15 cellular contexts compared by ENCODE assay signal in the genomic region with DNA sequence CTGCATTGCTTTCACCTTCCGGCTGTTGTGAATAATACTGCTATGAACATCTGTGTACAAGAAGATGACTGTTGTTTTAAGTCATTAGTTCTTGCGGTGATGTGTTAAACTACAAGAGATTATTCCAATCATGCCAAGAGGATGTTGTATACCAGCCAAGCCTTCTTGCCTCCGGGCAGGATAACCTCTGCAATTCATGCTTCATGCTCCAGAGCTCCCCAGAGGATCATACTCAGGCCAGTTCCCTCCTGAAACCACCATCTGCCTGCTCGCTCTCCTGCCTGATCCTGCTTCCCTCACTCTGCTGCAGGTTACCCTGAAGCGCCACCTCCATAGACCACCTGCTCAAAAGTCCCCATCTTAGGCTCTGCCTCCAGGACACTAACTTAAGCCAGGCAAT.
DNase-seq lines count a peak whose midpoint lies in the region; ATAC-seq and TF ChIP-seq lines count a peak whose summit lies in the region.
"Had no signal": no experiment of that assay in that cellular context is flagged by ENCODE, and none has a peak within 500 bp of the region (broad histone marks: within the 10 kb centered on the region; RNA-seq: fewer than 3 reads in every experiment).

No MANE protein-coding gene starts in this region.

- BruUV-seq in mammary epithelial cell (replicated peaks; lab: Mats Ljungman, UMichigan): no TSS peak

- H3K9me3 ChIP-seq in mammary epithelial cell (replicated peaks; ENCODE audit: insufficient read depth, low read length) (peaks cover 5% of the 10 kb centered on the region), endodermal cell (ENCODE audit: control insufficient read depth, low read length) (peaks cover 10% of the 10 kb centered on the region)
- H3K9me3 ChIP-seq: breast epithelium had no signal

- no peaks in the 10 kb centered on the region for H3K79me2 ChIP-seq in mammary epithelial cell (ENCODE audit: insufficient read depth, low read length)

- H3K4me3 ChIP-seq in mammary epithelial cell (replicated peaks in 1 of 3; ENCODE audit: insufficient read depth in 1 of 3, low read depth in 2 of 3, low read length in 3 of 3) (no peak overlapping the region), endodermal cell (ENCODE audit: low read length) (no peak overlapping the region)
- H3K4me3 ChIP-seq: breast epithelium, lung had no signal

- DNase-seq in Caki2 (ENCODE audit: low read depth): peak; percentile 50
- peak; percentile 9 for DNase-seq in NCI-H2029 (lab: John Stamatoyannopoulos, UW)
- DNase-seq in mammary epithelial cell: peak; percentile 92
- DNase-seq in naive B cell: no peak
- DNase-seq in endodermal cell: no peak
- DNase-seq: activated CD4-positive, alpha-beta T cell treated with anti-CD3 and anti-CD28 coated beads, Interleukin-2, amount 10 ng/mL, durations not matched to agents 7 days and 5 days; CD4-positive, CD25-positive, alpha-beta regulatory T cell; MM.1S; natural killer cell; NCI-H187 treated with DMSO at 0.1 percent for 48 hours had no signal

- no peak overlapping the region for H3K27ac Mint-ChIP-seq in naive B cell
- H3K27ac Mint-ChIP-seq in endodermal cell: no peak overlapping the region
- H3K27ac Mint-ChIP-seq: activated CD4-positive, alpha-beta T cell treated with anti-CD3 and anti-CD28 coated beads, Interleukin-2, amount 10 ng/mL, durations not matched to agents 7 days and 5 days; activated naive CD8-positive, alpha-beta T cell; CD4-positive, CD25-positive, alpha-beta regulatory T cell; natural killer cell had no signal

- no peaks in the 10 kb centered on the region for H3K27me3 ChIP-seq in mammary epithelial cell (ENCODE audit: insufficient read depth, low read length)
- H3K27me3 ChIP-seq in endodermal cell (ENCODE audit: control insufficient read depth, insufficient read depth, low read length, poor library complexity, severe bottlenecking): no peaks in the 10 kb centered on the region

- H3K27ac ChIP-seq in mammary epithelial cell (ENCODE audit: insufficient read depth, low read depth, low read length) (no peak overlapping the region), endodermal cell (ENCODE audit: low read depth, low read length) (no peak overlapping the region)
- H3K27ac ChIP-seq: breast epithelium had no signal

- H3K27me3 Mint-ChIP-seq in naive B cell: peaks cover 43 to 61% (median 44%) of the 10 kb centered on the region in 3 donors
- H3K27me3 Mint-ChIP-seq in endodermal cell (ENCODE audit: insufficient read depth): peaks cover 4% of the 10 kb centered on the region
- H3K27me3 Mint-ChIP-seq: activated CD4-positive, alpha-beta T cell treated with anti-CD3 and anti-CD28 coated beads, Interleukin-2, amount 10 ng/mL, durations not matched to agents 7 days and 5 days had no signal

- no peak overlapping the region for H3K4me3 Mint-ChIP-seq in naive B cell
- H3K4me3 Mint-ChIP-seq in endodermal cell: no peak overlapping the region
- H3K4me3 Mint-ChIP-seq: activated CD4-positive, alpha-beta T cell treated with anti-CD3 and anti-CD28 coated beads, Interleukin-2, amount 10 ng/mL, durations not matched to agents 7 days and 5 days; activated naive CD8-positive, alpha-beta T cell; CD4-positive, CD25-positive, alpha-beta regulatory T cell; natural killer cell had no signal

- CTCF ChIA-PET in mammary epithelial cell (lab: Charles Lee; ENCODE audit: low non-redundant PET): no interaction called here

- no peak overlapping the region for H2AFZ ChIP-seq in mammary epithelial cell (ENCODE audit: low read depth, low read length)

- H3K4me1 ChIP-seq in mammary epithelial cell (ENCODE audit: insufficient read depth, low read length) (peaks cover 22% of the 10 kb centered on the region), endodermal cell (ENCODE audit: control insufficient read depth, insufficient read depth, low read length) (no peaks in the 10 kb centered on the region)
- H3K4me1 ChIP-seq: breast epithelium had no signal

- intact Hi-C loops in mammary epithelial cell (cut with micrococcal nuclease): loop anchor here (5.0 to 10.0 kb wide), 3 partner anchors 153 to 365 kb away; no protein-coding TSS in a partner anchor

- peak; percentile 55 to 65 for TF ChIP-seq CTCF in mammary epithelial cell (conservative IDR thresholded peaks at IDR 0.05 in 1 of 2, IDR thresholded peaks at IDR 0.05 in 1 of 2; ENCODE audit: extremely low read depth in 1 of 2, insufficient read depth in 1 of 2, low read depth in 1 of 2, low read length in 2 of 2)
- TF ChIP-seq CTCF in endodermal cell (conservative IDR thresholded peaks at IDR 0.05): no peak

- no peak overlapping the region for H3K9ac ChIP-seq in mammary epithelial cell (ENCODE audit: insufficient read depth, low read length)
- H3K9ac ChIP-seq in endodermal cell (ENCODE audit: extremely low read depth, low read length, poor library complexity, severe bottlenecking): no peak overlapping the region

- 24% methylated on average over 5 of the region's 5 CpGs for WGBS in mammary epithelial cell (ENCODE audit: low coverage, missing lambda C conversion rate)
- 90 to 96% methylated on average over 2 to 5 of the region's 5 CpGs for WGBS in endodermal cell (ENCODE audit: insufficient coverage in 1 of 2, insufficient read length in 1 of 2), 2 experiments

- H3K4me1 Mint-ChIP-seq in naive B cell (peaks cover 6 to 13% (median 12%) of the 10 kb centered on the region in 3 donors), endodermal cell (no peaks in the 10 kb centered on the region)
- H3K4me1 Mint-ChIP-seq: activated CD4-positive, alpha-beta T cell treated with anti-CD3 and anti-CD28 coated beads, Interleukin-2, amount 10 ng/mL, durations not matched to agents 7 days and 5 days; natural killer cell had no signal

- no peaks in the 10 kb centered on the region for H4K20me1 ChIP-seq in mammary epithelial cell (ENCODE audit: insufficient read depth, low read length)

- ATAC-seq in naive B cell (ENCODE audit: low read depth in 2 of 2): peak; percentile 41 to 49
- no peak for ATAC-seq in GM18867 (IDR thresholded peaks at IDR 0.05; ENCODE audit: unreplicated experiment)
- no peak for ATAC-seq in HG03159 (IDR thresholded peaks at IDR 0.05; ENCODE audit: unreplicated experiment)
- ATAC-seq: natural killer cell had no signal

- H3K9me3 Mint-ChIP-seq in naive B cell (no peaks in the 10 kb centered on the region), endodermal cell (peaks cover 6% of the 10 kb centered on the region)
- H3K9me3 Mint-ChIP-seq: CD4-positive, CD25-positive, alpha-beta regulatory T cell; natural killer cell had no signal

- H3K36me3 Mint-ChIP-seq in naive B cell: no peaks in the 10 kb centered on the region
- no peaks in the 10 kb centered on the region for H3K36me3 Mint-ChIP-seq in endodermal cell (ENCODE audit: low read depth)
- H3K36me3 Mint-ChIP-seq: activated naive CD8-positive, alpha-beta T cell; CD4-positive, CD25-positive, alpha-beta regulatory T cell; natural killer cell had no signal

- dilution Hi-C loops in mammary epithelial cell (cut with HindIII; ENCODE audit: low sequenced_read_pairs): no loop called here

- H3K36me3 ChIP-seq in mammary epithelial cell (ENCODE audit: insufficient read depth, low read length): no peaks in the 10 kb centered on the region
- H3K36me3 ChIP-seq in endodermal cell (ENCODE audit: control insufficient read depth, insufficient read depth, low read length): no peaks in the 10 kb centered on the region
- H3K36me3 ChIP-seq: breast epithelium had no signal

- H3K4me2 ChIP-seq in mammary epithelial cell (ENCODE audit: insufficient read depth, low read depth, low read length): no peak overlapping the region

- in situ Hi-C loops in Caki2 (cut with HindIII; ENCODE audit: low pct_unique_long_range_greater_than_20kb, low sequenced_read_pairs): no loop called here
- in situ Hi-C loops in mammary epithelial cell (cut with MboI; ENCODE audit: low sequenced_read_pairs in 2 of 2): loop anchor here in 1 of 2 donors (5.0 to 25.0 kb wide), 2 partner anchors 290 to 365 kb away; no protein-coding TSS in a partner anchor

Comparison
In these comparisons a context has a peak if more than half of its experiments do, and no peak if none do; other contexts are left out.
1. DNase-seq: peak in Caki2 (single experiment), NCI-H2029 (single experiment) and mammary epithelial cell (single experiment); none in naive B cell (single experiment) and endodermal cell (single experiment).
2. ATAC-seq: peak in naive B cell (2 of 2); none in GM18867 (single experiment) and HG03159 (single experiment).